ENCODE assay signal across 27 cellular contexts in genomic region chr16:48836641-48837040, GRCh38.
"Had no signal": no experiment of that assay in that cellular context is flagged by ENCODE, and none has a peak within 500 bp of the region (broad histone marks: within the 10 kb centered on the region; RNA-seq: fewer than 3 reads in every experiment).

No MANE protein-coding gene starts in this region.

- DNase-seq: activated effector memory CD4-positive, alpha-beta T cell treated with anti-CD3 and anti-CD28 coated beads, Interleukin-2, amount 50 U/mL, for 16 hours; activated effector memory CD4-positive, alpha-beta T cell treated with Interleukin-2 at 50 U/mL for 16 hours; activated gamma-delta T cell; activated gamma-delta T cell treated with Interleukin-2 at 50 U/mL for 16 hours; activated naive CD4-positive, alpha-beta T cell; activated naive CD4-positive, alpha-beta T cell treated with anti-CD3 and anti-CD28 coated beads for 36 hours; activated naive CD4-positive, alpha-beta T cell treated with anti-CD3 and anti-CD28 coated beads, Interleukin-2, amount 10 ng/mL, durations not matched to agents 7 days and 5 days; activated naive CD4-positive, alpha-beta T cell treated with anti-CD3 and anti-CD28 coated beads, Interleukin-2, amount 50 U/mL, for 16 hours; activated naive CD4-positive, alpha-beta T cell treated with Interleukin-2 at 50 U/mL for 16 hours; activated naive CD8-positive, alpha-beta T cell treated with anti-CD3 and anti-CD28 coated beads for 36 hours; activated naive CD8-positive, alpha-beta T cell treated with anti-CD3 and anti-CD28 coated beads, Interleukin-2, amount 10 ng/mL, durations not matched to agents 7 days and 5 days; activated naive CD8-positive, alpha-beta T cell treated with anti-CD3 and anti-CD28 coated beads, Interleukin-2, amount 50 U/mL, for 24 hours; activated T-cell treated with anti-CD3 and anti-CD28 coated beads, Interleukin-2, amount 50 U/mL, for 1 hour; activated T-cell treated with anti-CD3 and anti-CD28 coated beads, Interleukin-2, amount 50 U/mL, for 24 hours; activated T-cell treated with anti-CD3 and anti-CD28 coated beads, Interleukin-2, amount 50 U/mL, for 4 hours; activated T-cell treated with anti-CD3 and anti-CD28 coated beads, Interleukin-2, amount 50 U/mL, for 48 hours; activated T-cell treated with anti-CD3 and anti-CD28 coated beads, Interleukin-2, amount 50 U/mL, for 72 hours; adrenal gland; amniotic stem cell; amygdala; anterior cingulate cortex; aorta; body of pancreas; brain microvascular endothelial cell; caudate nucleus; central memory CD4-positive, alpha-beta T cell; cerebellar nuclear complex had no signal
